22 cellular contexts compared by ENCODE assay signal in genomic region chr6:40803897-40804702, GRCh38.
DNase-seq lines count a peak whose midpoint lies in the region; ATAC-seq lines count a peak whose summit lies in the region.
"Had no signal": no experiment of that assay in that cellular context is flagged by ENCODE, and none has a peak within 500 bp of the region (broad histone marks: within the 10 kb centered on the region; RNA-seq: fewer than 3 reads in every experiment).

No MANE protein-coding gene starts in this region.

- peak; percentile 76 for ATAC-seq in left colon
- no peak for ATAC-seq in Right ventricle myocardium inferior

- DNase-seq in NOMO-1 (lab: John Stamatoyannopoulos, UW; ENCODE audit: unreplicated experiment in 2 of 2), result peak; percentile 46 to 67
- DNase-seq in NOMO-1 treated with dmso at 0.1 percent for 144 hours (lab: John Stamatoyannopoulos, UW; ENCODE audit: unreplicated experiment), result no peak
- peak; percentile 24 for DNase-seq in SKM-1 (lab: John Stamatoyannopoulos, UW; ENCODE audit: unreplicated experiment)
- no peak for DNase-seq in left colon
- peak; percentile 20 for DNase-seq in superior temporal gyrus (ENCODE audit: extremely low spot score)
- no peak for DNase-seq in Right ventricle myocardium inferior (ENCODE audit: missing footprints)
- DNase-seq in activated CD4-positive, alpha-beta T cell treated with anti-CD3 and anti-CD28 coated beads for 4 hours, result no peak
- DNase-seq in activated T-cell treated with anti-CD3 and anti-CD28 coated beads for 4 hours, result no peak
- DNase-seq: activated naive CD4-positive, alpha-beta T cell treated with anti-CD3 and anti-CD28 coated beads, Interleukin-2, amount 10 ng/mL, durations not matched to agents 7 days and 5 days; activated T-cell treated with anti-CD3 and anti-CD28 coated beads, Interleukin-2, amount 50 U/mL, for 48 hours; BE2C; effector CD8-positive, alpha-beta T cell; HFFc6; IMR-90; left ventricle myocardium inferior; MG63; NCI-H1694 treated with DMSO at 0.1 percent for 48 hours; NCI-H345; RPMI8226; stimulated activated CD4-positive, alpha-beta T cell treated with anti-CD3 and anti-CD28 coated beads, Interleukin-12 subunit alpha, Interleukin-12 subunit beta, amount 100 ng/mL, for 4 hours; T1000; uterus had no signal

- intact Hi-C loops in left colon (cut with DNase I, micrococcal nuclease), result no loop called here
- intact Hi-C loops in Right ventricle myocardium inferior (cut with DNase I), result no loop called here

Comparison
In these comparisons a context has a peak if more than half of its experiments do, and no peak if none do; other contexts are left out.
1. DNase-seq: peak in NOMO-1 (2 of 2), SKM-1 (single experiment) and superior temporal gyrus (single experiment); none in NOMO-1 treated with dmso at 0.1 percent for 144 hours (single experiment), left colon (0 of 2), Right ventricle myocardium inferior (single experiment), activated CD4-positive, alpha-beta T cell treated with anti-CD3 and anti-CD28 coated beads for 4 hours (0 of 2) and activated T-cell treated with anti-CD3 and anti-CD28 coated beads for 4 hours (single experiment).